8 cellular contexts compared by ENCODE assay signal in genomic region chr15:81106560-81106959, GRCh38. TPM values are rescaled to one million over a fixed set of nuclear protein-coding genes. Genes with fewer than 3 reads are reported as not detected.
DNase-seq lines count a peak whose midpoint lies in the region; ATAC-seq and TF ChIP-seq lines count a peak whose summit lies in the region.

No MANE protein-coding gene starts in this region.

- H3K36me3 ChIP-seq in A673 (ENCODE audit: insufficient read depth, low read length, poor library complexity, severe bottlenecking), result no peaks in the 10 kb centered on the region

- CTCF ChIA-PET in A673 (lab: Charles Lee), result interaction anchor here (1.0 to 2.4 kb wide), 2 partner anchors 55 to 160 kb away, joined by 4 to 32 read pairs; no protein-coding TSS in a partner anchor

- BruUV-seq in A673 (replicated peaks; lab: Mats Ljungman, UMichigan), result no TSS peak

- H3K4me1 ChIP-seq in A673 (ENCODE audit: insufficient read depth, low read length, poor library complexity, severe bottlenecking), result peaks cover 4% of the 10 kb centered on the region

- peaks cover 55% of the 10 kb centered on the region for H3K27me3 Mint-ChIP-seq in T-helper 2 cell treated with Interferon-gamma antibody and Interleukin-4, amounts not matched to agents 5 μg/mL and 100 μg/mL, for 36 hours (ENCODE audit: low read depth)

- H3K36me3 Mint-ChIP-seq in T-helper 2 cell treated with Interferon-gamma antibody and Interleukin-4, amounts not matched to agents 5 μg/mL and 100 μg/mL, for 36 hours (ENCODE audit: low read depth), result no peaks in the 10 kb centered on the region

- ATAC-seq in HG02981 (IDR thresholded peaks at IDR 0.05; ENCODE audit: unreplicated experiment), result no peak

- H3K27me3 ChIP-seq in A673 (replicated peaks; ENCODE audit: insufficient read depth, low read depth, low read length, poor library complexity), result peaks cover 17% of the 10 kb centered on the region

- no peak overlapping the region for H3K27ac Mint-ChIP-seq in T-helper 2 cell treated with Interferon-gamma antibody and Interleukin-4, amounts not matched to agents 5 μg/mL and 100 μg/mL, for 36 hours

- POLR2A ChIA-PET in A673 (lab: Charles Lee; ENCODE audit: low non-redundant PET), result no interaction called here

- DNase-seq in A673 (ENCODE audit: low spot score) (peak; percentile 67), GM12865 (ENCODE audit: low read depth) (peak; percentile 60), NCI-H146 (lab: John Stamatoyannopoulos, UW) (peak; percentile 22), cerebellar cortex (ENCODE audit: low spot score) (peak; percentile 84), left kidney (ENCODE audit: low read depth, low spot score) (peak; percentile 82)
- peak; percentile 24 for DNase-seq in T-helper 2 cell treated with Interferon-gamma antibody and Interleukin-4, amounts not matched to agents 5 μg/mL and 100 μg/mL, for 36 hours (ENCODE audit: low spot score)
- peak in 2 of 3 donors; percentile 13 to 24 for DNase-seq in stimulated activated CD4-positive, alpha-beta T cell treated with anti-CD3 and anti-CD28 coated beads, TNF-alpha, amount 100 ng/mL, for 48 hours (ENCODE audit: low read depth in 3 of 3)

- intact Hi-C loops in A673 (cut with micrococcal nuclease; ENCODE audit: unreplicated experiment), result loop anchor here (1.0 to 5.0 kb wide), 2 partner anchors 104 to 160 kb away; partner anchors contain the start of gene TLNRD1

- H3K4me3 ChIP-seq in A673 (ENCODE audit: low read depth, low read length, poor library complexity, severe bottlenecking) (no peak overlapping the region), GM12865 (ENCODE audit: low read depth, low read length) (no peak overlapping the region)

- no peaks in the 10 kb centered on the region for H3K9me3 ChIP-seq in A673 (ENCODE audit: low read depth, low read length, poor library complexity, severe bottlenecking)

- TF ChIP-seq CTCF in A673 (conservative IDR thresholded peaks at IDR 0.05; ENCODE audit: low read depth, low read length) (peak; percentile 79), GM12865 (IDR thresholded peaks at IDR 0.05; ENCODE audit: insufficient read depth, low read depth, low read length, missing control alignments) (peak; percentile 72)

- H3K9me3 Mint-ChIP-seq in T-helper 2 cell treated with Interferon-gamma antibody and Interleukin-4, amounts not matched to agents 5 μg/mL and 100 μg/mL, for 36 hours, result no peaks in the 10 kb centered on the region

- H3K4me1 Mint-ChIP-seq in T-helper 2 cell treated with Interferon-gamma antibody and Interleukin-4, amounts not matched to agents 5 μg/mL and 100 μg/mL, for 36 hours (ENCODE audit: low read depth), result peaks cover 9% of the 10 kb centered on the region

- H3K4me3 Mint-ChIP-seq in T-helper 2 cell treated with Interferon-gamma antibody and Interleukin-4, amounts not matched to agents 5 μg/mL and 100 μg/mL, for 36 hours, result no peak overlapping the region

- no peak overlapping the region for H3K27ac ChIP-seq in A673 (ENCODE audit: low read depth, low read length, poor library complexity, severe bottlenecking)

RNA-seq across cellular contexts. Expression of gene CFAP161, which starts 27.5 kb away (rescaled TPM):
- 1.6 and 2.8 TPM in 2 replicates for total RNA-seq in A673 (2021)

Comparison
In these comparisons a context has a peak if more than half of its experiments do, and no peak if none do; other contexts are left out.
1. DNase-seq: peak in every context shown above with its lines; median percentile 84 in cerebellar cortex; 82 in left kidney; 67 in A673; 60 in GM12865; 24 in T-helper 2 cell treated with Interferon-gamma antibody and Interleukin-4, amounts not matched to agents 5 μg/mL and 100 μg/mL, for 36 hours; 22 in NCI-H146; 18 in stimulated activated CD4-positive, alpha-beta T cell treated with anti-CD3 and anti-CD28 coated beads, TNF-alpha, amount 100 ng/mL, for 48 hours.